In genomic region chr19:14494451-14494850, GRCh38 we compare ENCODE assay signal across 11 cellular contexts. TPM values are rescaled to one million over a fixed set of nuclear protein-coding genes. Genes with fewer than 3 reads are reported as not detected.
A peak's percentile ranks its signal among the peaks of the same experiment; 100 is the strongest.
DNase-seq lines count a peak whose midpoint lies in the region; ATAC-seq, FAIRE-seq and TF ChIP-seq lines count a peak whose summit lies in the region.
"Had no signal": no experiment of that assay in that cellular context is flagged by ENCODE, and none has a peak within 500 bp of the region (broad histone marks: within the 10 kb centered on the region; RNA-seq: fewer than 3 reads in every experiment).

No MANE protein-coding gene starts in this region.

- H2BK15ac ChIP-seq in mesendoderm (replicated peaks; ENCODE audit: low read depth), result no peak overlapping the region

- H3K4me3 ChIP-seq in brain microvascular endothelial cell (ENCODE audit: low read depth, low read length), result peak overlapping the region; percentile 74
- no peak overlapping the region for H3K4me3 ChIP-seq in mesendoderm (ENCODE audit: low read length)
- H3K4me3 ChIP-seq in upper lobe of right lung, result peak overlapping the region; percentile 91

- no peaks in the 10 kb centered on the region for H3K9me3 Mint-ChIP-seq in activated T-cell treated with anti-CD3 and anti-CD28 coated beads, Interleukin-2, amount 50 U/mL, for 4 hours
- no peaks in the 10 kb centered on the region for H3K9me3 Mint-ChIP-seq in activated T-cell treated with anti-CD3 and anti-CD28 coated beads, Interleukin-2, amount 50 U/mL, for 72 hours

- H3K79me1 ChIP-seq in mesendoderm (ENCODE audit: low read length), result peaks cover 10% of the 10 kb centered on the region

- no peak overlapping the region for H3K4ac ChIP-seq in mesendoderm (ENCODE audit: low read depth, low read length)

- no peak overlapping the region for H3K18ac ChIP-seq in mesendoderm (ENCODE audit: low read length)

- peaks cover 17% of the 10 kb centered on the region for H3K4me1 Mint-ChIP-seq in activated T-cell treated with anti-CD3 and anti-CD28 coated beads, Interleukin-2, amount 50 U/mL, for 4 hours (ENCODE audit: low read depth)
- peaks cover 20% of the 10 kb centered on the region for H3K4me1 Mint-ChIP-seq in activated T-cell treated with anti-CD3 and anti-CD28 coated beads, Interleukin-2, amount 50 U/mL, for 72 hours (ENCODE audit: low read depth)

- H4K5ac ChIP-seq in mesendoderm (ENCODE audit: low read length), result no peak overlapping the region

- H4K8ac ChIP-seq in mesendoderm (ENCODE audit: low read depth, low read length), result no peak overlapping the region

- TF ChIP-seq CTCF in brain microvascular endothelial cell (IDR thresholded peaks at IDR 0.05; ENCODE audit: low read depth, low read length, missing control alignments) (no peak), upper lobe of right lung (IDR thresholded peaks at IDR 0.05) (no peak), omental fat pad (IDR thresholded peaks at IDR 0.05) (no peak)

- peak overlapping the region; percentile 31 for H3K56ac ChIP-seq in mesendoderm (ENCODE audit: low read length)

- peaks cover 2% of the 10 kb centered on the region for H3K4me1 ChIP-seq in mesendoderm (ENCODE audit: control insufficient read depth, low read depth, low read length)
- H3K4me1 ChIP-seq in upper lobe of right lung, result peaks cover 29% of the 10 kb centered on the region

- in situ Hi-C loops in brain microvascular endothelial cell (cut with HindIII; ENCODE audit: low pct_ligation_motif_present, low sequenced_read_pairs), result no loop called here

- intact Hi-C loops in upper lobe of right lung (cut with DNase I), result no loop called here

- H3K36me3 ChIP-seq in brain microvascular endothelial cell (replicated peaks), result peaks cover 14% of the 10 kb centered on the region
- H3K36me3 ChIP-seq in mesendoderm (ENCODE audit: control insufficient read depth, insufficient read depth, low read length), result no peaks in the 10 kb centered on the region
- H3K36me3 ChIP-seq in upper lobe of right lung, result no peaks in the 10 kb centered on the region

- H3K4me2 ChIP-seq in mesendoderm (ENCODE audit: low read length), result no peak overlapping the region

- H3K27me3 Mint-ChIP-seq in activated T-cell treated with anti-CD3 and anti-CD28 coated beads, Interleukin-2, amount 50 U/mL, for 4 hours (ENCODE audit: low read depth), result no peaks in the 10 kb centered on the region
- no peaks in the 10 kb centered on the region for H3K27me3 Mint-ChIP-seq in activated T-cell treated with anti-CD3 and anti-CD28 coated beads, Interleukin-2, amount 50 U/mL, for 72 hours (ENCODE audit: low read depth)

- H3K27ac ChIP-seq in brain microvascular endothelial cell, result no peak overlapping the region
- H3K27ac ChIP-seq in mesendoderm (ENCODE audit: low read depth, low read length), result no peak overlapping the region
- peak overlapping the region; percentile 80 for H3K27ac ChIP-seq in upper lobe of right lung

- WGBS in mesendoderm (ENCODE audit: extremely low coverage, insufficient coverage, low lambda C conversion rate), result no CpG with 5 or more reads among the region's 5 CpGs

- H3K79me2 ChIP-seq in mesendoderm (ENCODE audit: control insufficient read depth, insufficient read depth, low read length), result peaks cover 9% of the 10 kb centered on the region

- H2AK5ac ChIP-seq in mesendoderm (ENCODE audit: low read length), result no peak overlapping the region

- no peak for DNase-seq in activated T-cell treated with anti-CD3 and anti-CD28 coated beads, Interleukin-2, amount 50 U/mL, for 4 hours
- no peak for DNase-seq in activated T-cell treated with anti-CD3 and anti-CD28 coated beads, Interleukin-2, amount 50 U/mL, for 72 hours
- DNase-seq in brain microvascular endothelial cell (no peak), mesendoderm (no peak), upper lobe of right lung (no peak), frontal cortex (ENCODE audit: low spot score in 2 of 2) (no peak), omental fat pad (ENCODE audit: low spot score) (no peak)
- DNase-seq: C1 segment of cervical spinal cord; NCI-H82; stimulated activated CD4-positive, alpha-beta T cell treated with anti-CD3 and anti-CD28 coated beads, Interleukin-2, amount 100 ng/mL, for 48 hours had no signal

- ATAC-seq in activated T-cell treated with anti-CD3 and anti-CD28 coated beads, Interleukin-2, amount 50 U/mL, for 4 hours, result no peak
- no peak for ATAC-seq in activated T-cell treated with anti-CD3 and anti-CD28 coated beads, Interleukin-2, amount 50 U/mL, for 72 hours (replicated peaks in 1 of 2)
- ATAC-seq in upper lobe of right lung (no peak), HG02623 (IDR thresholded peaks at IDR 0.05; ENCODE audit: unreplicated experiment) (no peak), omental fat pad (ENCODE audit: low FRiP score) (no peak)

- peaks cover 11% of the 10 kb centered on the region for H3K36me3 Mint-ChIP-seq in activated T-cell treated with anti-CD3 and anti-CD28 coated beads, Interleukin-2, amount 50 U/mL, for 4 hours (ENCODE audit: insufficient read depth)
- H3K36me3 Mint-ChIP-seq in activated T-cell treated with anti-CD3 and anti-CD28 coated beads, Interleukin-2, amount 50 U/mL, for 72 hours (ENCODE audit: insufficient read depth in 2 of 2), result peaks cover 2 to 6% of the 10 kb centered on the region in 2 donors

- no peaks in the 10 kb centered on the region for H3K27me3 ChIP-seq in brain microvascular endothelial cell (replicated peaks)
- no peaks in the 10 kb centered on the region for H3K27me3 ChIP-seq in mesendoderm (ENCODE audit: insufficient read depth, low read length, poor library complexity)
- no peaks in the 10 kb centered on the region for H3K27me3 ChIP-seq in upper lobe of right lung

- no peak overlapping the region for H2BK5ac ChIP-seq in mesendoderm (ENCODE audit: low read length)

- no peak for FAIRE-seq in frontal cortex (lab: Jason Lieb, UNC)

- H3K4me3 Mint-ChIP-seq in activated T-cell treated with anti-CD3 and anti-CD28 coated beads, Interleukin-2, amount 50 U/mL, for 4 hours, result peak overlapping the region; percentile 71
- peak overlapping the region in 1 of 2 donors; percentile 85 for H3K4me3 Mint-ChIP-seq in activated T-cell treated with anti-CD3 and anti-CD28 coated beads, Interleukin-2, amount 50 U/mL, for 72 hours

- H3K9me3 ChIP-seq in upper lobe of right lung, result no peaks in the 10 kb centered on the region

- peak overlapping the region; percentile 30 for H3K9ac ChIP-seq in mesendoderm (ENCODE audit: low read length)

- H3K23ac ChIP-seq in mesendoderm (ENCODE audit: low read length), result no peak overlapping the region

- H3K27ac Mint-ChIP-seq in activated T-cell treated with anti-CD3 and anti-CD28 coated beads, Interleukin-2, amount 50 U/mL, for 72 hours, result no peak overlapping the region

- H2BK120ac ChIP-seq in mesendoderm (ENCODE audit: low read depth, low read length), result no peak overlapping the region

RNA-seq across cellular contexts. Expression of gene GIPC1, which starts 1.5 kb away (rescaled TPM):
- total RNA-seq in activated T-cell treated with anti-CD3 and anti-CD28 coated beads, Interleukin-2, amount 50 U/mL, for 4 hours, result 10 to 100 TPM; 42.5 to 49.8 (median 44.3) TPM
- 10 to 100 TPM; 24.1 to 28.6 TPM for total RNA-seq in activated T-cell treated with anti-CD3 and anti-CD28 coated beads, Interleukin-2, amount 50 U/mL, for 72 hours
- polyA plus RNA-seq in mesendoderm (2013, experiment 1 of 2), result 47.1 TPM
- polyA plus RNA-seq in mesendoderm (2013, experiment 2 of 2), result 46.7 TPM
- total RNA-seq in upper lobe of right lung, result 97.7 TPM
- total RNA-seq in frontal cortex, result 39.1 TPM
- 10 to 100 TPM; 47.0 to 77.6 (median 59.0) TPM for total RNA-seq in omental fat pad

RNA-seq across cellular contexts. Expression of gene PTGER1, which starts 19.3 kb away (rescaled TPM):
- under 1 TPM in 1 of 3 donors, not detected in 2; 0.19 TPM for total RNA-seq in activated T-cell treated with anti-CD3 and anti-CD28 coated beads, Interleukin-2, amount 50 U/mL, for 4 hours
- under 1 TPM; 0.38 to 0.39 TPM for total RNA-seq in activated T-cell treated with anti-CD3 and anti-CD28 coated beads, Interleukin-2, amount 50 U/mL, for 72 hours
- 0.11 TPM for polyA plus RNA-seq in mesendoderm (2013, experiment 1 of 2)
- 0.07 TPM for polyA plus RNA-seq in mesendoderm (2013, experiment 2 of 2)
- total RNA-seq in upper lobe of right lung (2.5 TPM), frontal cortex (not detected), omental fat pad (not detected)

RNA-seq across cellular contexts. Expression of gene DNAJB1, which starts 23.7 kb away (rescaled TPM):
- total RNA-seq in activated T-cell treated with anti-CD3 and anti-CD28 coated beads, Interleukin-2, amount 50 U/mL, for 4 hours, result 100 to 1,000 TPM; 119 to 128 (median 120) TPM
- total RNA-seq in activated T-cell treated with anti-CD3 and anti-CD28 coated beads, Interleukin-2, amount 50 U/mL, for 72 hours, result 10 to 100 TPM; 62.5 to 64.1 TPM
- 28.6 TPM for polyA plus RNA-seq in mesendoderm (2013, experiment 1 of 2)
- 30.0 TPM for polyA plus RNA-seq in mesendoderm (2013, experiment 2 of 2)
- total RNA-seq in upper lobe of right lung (99.7 TPM), frontal cortex (32.6 TPM), omental fat pad (100 to 1,000 TPM in 3 of 4 donors, 10 to 100 TPM in 1; 67.5 to 669 (median 116) TPM)

RNA-seq across cellular contexts. Expression of gene TECR, which starts 34.9 kb away (rescaled TPM):
- 10 to 100 TPM; 92.5 to 96.3 (median 94.6) TPM for total RNA-seq in activated T-cell treated with anti-CD3 and anti-CD28 coated beads, Interleukin-2, amount 50 U/mL, for 4 hours
- total RNA-seq in activated T-cell treated with anti-CD3 and anti-CD28 coated beads, Interleukin-2, amount 50 U/mL, for 72 hours, result 100 to 1,000 TPM; 105 to 106 TPM
- 154 TPM for polyA plus RNA-seq in mesendoderm (2013, experiment 1 of 2)
- 152 TPM for polyA plus RNA-seq in mesendoderm (2013, experiment 2 of 2)
- total RNA-seq in upper lobe of right lung (123 TPM), frontal cortex (13.9 TPM), omental fat pad (10 to 100 TPM; 32.9 to 58.1 (median 46.8) TPM)
